1 cellular context compared by ENCODE assay signal in the genomic region with DNA sequence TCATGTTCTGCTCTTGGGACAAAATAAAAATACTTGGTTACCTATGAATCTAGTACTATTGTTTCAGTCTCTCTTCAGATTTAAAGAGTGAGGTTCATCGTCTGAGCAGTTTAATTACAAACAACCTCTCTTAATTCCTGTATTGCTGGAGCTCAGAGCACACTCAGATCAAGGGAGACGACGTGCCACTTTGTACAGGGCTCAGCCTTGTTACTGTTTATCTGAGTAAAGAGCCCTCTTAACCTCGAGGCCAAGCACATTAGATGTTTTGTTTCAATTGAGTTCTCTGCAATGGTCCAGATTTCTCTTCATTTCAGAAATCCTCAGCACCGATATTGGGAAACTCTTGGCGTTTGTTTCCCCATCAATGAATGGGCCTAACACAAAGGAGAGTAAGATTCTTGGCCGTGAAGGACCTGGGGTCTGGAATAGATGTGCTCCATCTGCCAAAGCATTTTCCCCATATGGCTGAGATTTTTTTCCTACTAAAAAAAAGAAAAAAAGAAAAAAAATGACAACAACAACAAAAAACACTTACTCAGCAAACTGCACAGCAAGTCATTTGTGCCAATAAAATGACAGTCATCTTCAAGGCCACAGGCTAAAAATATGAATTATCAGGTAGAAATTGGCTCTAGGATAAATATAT.
TF ChIP-seq lines count a peak whose summit lies in the region.

No MANE protein-coding gene starts in this region.

TF ChIP-seq in K562, 482 proteins besides CTCF, POLR2A, EP300 and RAD21 (continued from another document and continues in another):
- no peak for TF ChIP-seq ARHGAP35 (IDR thresholded peaks at IDR 0.05; ENCODE audit: partially characterized antibody)
- no peak for TF ChIP-seq GTF2B (IDR thresholded peaks at IDR 0.05; ENCODE audit: extremely low read depth, insufficient read length)
- TF ChIP-seq BRF1 (IDR thresholded peaks at IDR 0.05; ENCODE audit: borderline replicate concordance, extremely low read depth, insufficient read length), result no peak
- TF ChIP-seq U2AF1 (optimal IDR thresholded peaks at IDR 0.05; ENCODE audit: low read depth, low read length), result no peak
- no peak for TF ChIP-seq CBFA2T2 (conservative IDR thresholded peaks at IDR 0.05)
- no peak for TF ChIP-seq ZHX1 (conservative IDR thresholded peaks at IDR 0.05; ENCODE audit: low read length)
- no peak for TF ChIP-seq DNMT1 (IDR thresholded peaks at IDR 0.05)
- no peak for TF ChIP-seq ZNF146 (CRISPR knock-in tag; IDR thresholded peaks at IDR 0.05; ENCODE audit: unreplicated experiment)
- TF ChIP-seq NRF1 (conservative IDR thresholded peaks at IDR 0.05 in 1 of 2, IDR thresholded peaks at IDR 0.05 in 1 of 2), result no peak
- TF ChIP-seq ZNF445 (CRISPR knock-in tag; IDR thresholded peaks at IDR 0.05; ENCODE audit: low read depth), result no peak
- TF ChIP-seq SNRNP70 (optimal IDR thresholded peaks at IDR 0.05; ENCODE audit: low read depth, low read length), result no peak
- TF ChIP-seq MAFF (IDR thresholded peaks at IDR 0.05; ENCODE audit: low read length), result peak; percentile 66
- no peak for TF ChIP-seq KLF10 (CRISPR knock-in tag; IDR thresholded peaks at IDR 0.05)
- TF ChIP-seq IRF1 (CRISPR knock-in tag; IDR thresholded peaks at IDR 0.05; ENCODE audit: borderline replicate concordance), result no peak
- peak; percentile 82 for TF ChIP-seq MAFG (tag; conservative IDR thresholded peaks at IDR 0.05)
- TF ChIP-seq C11orf30 (IDR thresholded peaks at IDR 0.05; ENCODE audit: low read depth), result peak; percentile 79; the same call in 1 of the 2 replicates
- no peak for TF ChIP-seq ZNF23 (CRISPR knock-in tag; IDR thresholded peaks at IDR 0.05)
- no peak for TF ChIP-seq ZBTB7A (IDR thresholded peaks at IDR 0.05; ENCODE audit: borderline replicate concordance, control insufficient read depth, low read depth, low read length)
- no peak for TF ChIP-seq ZNF764 (CRISPR knock-in tag; IDR thresholded peaks at IDR 0.05; ENCODE audit: low read depth)
- no peak for TF ChIP-seq SIN3B (IDR thresholded peaks at IDR 0.05; ENCODE audit: low read depth)
- TF ChIP-seq CHD2 (IDR thresholded peaks at IDR 0.05; ENCODE audit: low read depth, low read length), result no peak
- no peak for TF ChIP-seq CHD7 (IDR thresholded peaks at IDR 0.05; ENCODE audit: low read depth, low read length)
- TF ChIP-seq, protein P1, sequence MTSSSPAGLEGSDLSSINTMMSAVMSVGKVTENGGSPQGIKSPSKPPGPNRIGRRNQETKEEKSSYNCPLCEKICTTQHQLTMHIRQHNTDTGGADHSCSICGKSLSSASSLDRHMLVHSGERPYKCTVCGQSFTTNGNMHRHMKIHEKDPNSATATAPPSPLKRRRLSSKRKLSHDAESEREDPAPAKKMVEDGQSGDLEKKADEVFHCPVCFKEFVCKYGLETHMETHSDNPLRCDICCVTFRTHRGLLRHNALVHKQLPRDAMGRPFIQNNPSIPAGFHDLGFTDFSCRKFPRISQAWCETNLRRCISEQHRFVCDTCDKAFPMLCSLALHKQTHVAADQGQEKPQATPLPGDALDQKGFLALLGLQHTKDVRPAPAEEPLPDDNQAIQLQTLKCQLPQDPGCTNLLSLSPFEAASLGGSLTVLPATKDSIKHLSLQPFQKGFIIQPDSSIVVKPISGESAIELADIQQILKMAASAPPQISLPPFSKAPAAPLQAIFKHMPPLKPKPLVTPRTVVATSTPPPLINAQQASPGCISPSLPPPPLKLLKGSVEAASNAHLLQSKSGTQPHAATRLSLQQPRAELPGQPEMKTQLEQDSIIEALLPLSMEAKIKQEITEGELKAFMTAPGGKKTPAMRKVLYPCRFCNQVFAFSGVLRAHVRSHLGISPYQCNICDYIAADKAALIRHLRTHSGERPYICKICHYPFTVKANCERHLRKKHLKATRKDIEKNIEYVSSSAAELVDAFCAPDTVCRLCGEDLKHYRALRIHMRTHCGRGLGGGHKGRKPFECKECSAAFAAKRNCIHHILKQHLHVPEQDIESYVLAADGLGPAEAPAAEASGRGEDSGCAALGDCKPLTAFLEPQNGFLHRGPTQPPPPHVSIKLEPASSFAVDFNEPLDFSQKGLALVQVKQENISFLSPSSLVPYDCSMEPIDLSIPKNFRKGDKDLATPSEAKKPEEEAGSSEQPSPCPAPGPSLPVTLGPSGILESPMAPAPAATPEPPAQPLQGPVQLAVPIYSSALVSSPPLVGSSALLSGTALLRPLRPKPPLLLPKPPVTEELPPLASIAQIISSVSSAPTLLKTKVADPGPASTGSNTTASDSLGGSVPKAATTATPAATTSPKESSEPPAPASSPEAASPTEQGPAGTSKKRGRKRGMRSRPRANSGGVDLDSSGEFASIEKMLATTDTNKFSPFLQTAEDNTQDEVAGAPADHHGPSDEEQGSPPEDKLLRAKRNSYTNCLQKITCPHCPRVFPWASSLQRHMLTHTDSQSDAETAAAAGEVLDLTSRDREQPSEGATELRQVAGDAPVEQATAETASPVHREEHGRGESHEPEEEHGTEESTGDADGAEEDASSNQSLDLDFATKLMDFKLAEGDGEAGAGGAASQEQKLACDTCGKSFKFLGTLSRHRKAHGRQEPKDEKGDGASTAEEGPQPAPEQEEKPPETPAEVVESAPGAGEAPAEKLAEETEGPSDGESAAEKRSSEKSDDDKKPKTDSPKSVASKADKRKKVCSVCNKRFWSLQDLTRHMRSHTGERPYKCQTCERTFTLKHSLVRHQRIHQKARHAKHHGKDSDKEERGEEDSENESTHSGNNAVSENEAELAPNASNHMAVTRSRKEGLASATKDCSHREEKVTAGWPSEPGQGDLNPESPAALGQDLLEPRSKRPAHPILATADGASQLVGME (CRISPR knock-in tag; IDR thresholded peaks at IDR 0.05), result no peak
- no peak for TF ChIP-seq POU5F1 (IDR thresholded peaks at IDR 0.05; ENCODE audit: borderline replicate concordance, low read depth, low read length, partially characterized antibody)
- no peak for TF ChIP-seq THRA (IDR thresholded peaks at IDR 0.05)
- no peak for TF ChIP-seq SMAD3 (CRISPR knock-in tag; conservative IDR thresholded peaks at IDR 0.05)
- no peak for TF ChIP-seq RCOR1 (IDR thresholded peaks at IDR 0.05; ENCODE audit: borderline replicate concordance in 1 of 2, low read depth in 2 of 2, low read length in 2 of 2)
- no peak for TF ChIP-seq YBX1 (IDR thresholded peaks at IDR 0.05)
- TF ChIP-seq NFATC3 (IDR thresholded peaks at IDR 0.05), result no peak
- TF ChIP-seq HSF4 (CRISPR knock-in tag; IDR thresholded peaks at IDR 0.05; ENCODE audit: borderline replicate concordance), result no peak
- TF ChIP-seq SREBF1 (IDR thresholded peaks at IDR 0.05; ENCODE audit: borderline replicate concordance, low read depth, low read length), result no peak
